Comparison of ENCODE assay signal across 1 cellular context in genomic region chr12:49347307-49348237, GRCh38.
TF ChIP-seq lines count a peak whose summit lies in the region.

No MANE protein-coding gene starts in this region.

TF ChIP-seq in HEK293, 187 proteins besides CTCF, POLR2A, EP300 and RAD21 (continued from another document and continues in another):
- TF ChIP-seq, protein P1, sequence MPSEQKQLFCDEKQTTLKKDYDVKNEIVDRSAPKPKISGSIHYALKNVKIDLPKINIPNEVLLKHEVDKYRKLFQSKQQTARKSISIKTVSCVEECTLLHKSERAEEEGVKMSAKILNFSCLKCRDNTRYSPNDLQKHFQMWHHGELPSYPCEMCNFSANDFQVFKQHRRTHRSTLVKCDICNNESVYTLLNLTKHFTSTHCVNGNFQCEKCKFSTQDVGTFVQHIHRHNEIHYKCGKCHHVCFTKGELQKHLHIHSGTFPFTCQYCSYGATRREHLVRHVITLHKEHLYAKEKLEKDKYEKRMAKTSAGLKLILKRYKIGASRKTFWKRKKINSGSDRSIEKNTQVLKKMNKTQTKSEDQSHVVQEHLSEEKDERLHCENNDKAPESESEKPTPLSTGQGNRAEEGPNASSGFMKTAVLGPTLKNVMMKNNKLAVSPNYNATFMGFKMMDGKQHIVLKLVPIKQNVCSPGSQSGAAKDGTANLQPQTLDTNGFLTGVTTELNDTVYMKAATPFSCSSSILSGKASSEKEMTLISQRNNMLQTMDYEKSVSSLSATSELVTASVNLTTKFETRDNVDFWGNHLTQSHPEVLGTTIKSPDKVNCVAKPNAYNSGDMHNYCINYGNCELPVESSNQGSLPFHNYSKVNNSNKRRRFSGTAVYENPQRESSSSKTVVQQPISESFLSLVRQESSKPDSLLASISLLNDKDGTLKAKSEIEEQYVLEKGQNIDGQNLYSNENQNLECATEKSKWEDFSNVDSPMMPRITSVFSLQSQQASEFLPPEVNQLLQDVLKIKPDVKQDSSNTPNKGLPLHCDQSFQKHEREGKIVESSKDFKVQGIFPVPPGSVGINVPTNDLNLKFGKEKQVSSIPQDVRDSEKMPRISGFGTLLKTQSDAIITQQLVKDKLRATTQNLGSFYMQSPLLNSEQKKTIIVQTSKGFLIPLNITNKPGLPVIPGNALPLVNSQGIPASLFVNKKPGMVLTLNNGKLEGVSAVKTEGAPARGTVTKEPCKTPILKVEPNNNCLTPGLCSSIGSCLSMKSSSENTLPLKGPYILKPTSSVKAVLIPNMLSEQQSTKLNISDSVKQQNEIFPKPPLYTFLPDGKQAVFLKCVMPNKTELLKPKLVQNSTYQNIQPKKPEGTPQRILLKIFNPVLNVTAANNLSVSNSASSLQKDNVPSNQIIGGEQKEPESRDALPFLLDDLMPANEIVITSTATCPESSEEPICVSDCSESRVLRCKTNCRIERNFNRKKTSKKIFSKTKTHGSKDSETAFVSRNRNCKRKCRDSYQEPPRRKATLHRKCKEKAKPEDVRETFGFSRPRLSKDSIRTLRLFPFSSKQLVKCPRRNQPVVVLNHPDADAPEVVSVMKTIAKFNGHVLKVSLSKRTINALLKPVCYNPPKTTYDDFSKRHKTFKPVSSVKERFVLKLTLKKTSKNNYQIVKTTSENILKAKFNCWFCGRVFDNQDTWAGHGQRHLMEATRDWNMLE (tag by site-specific recombination; conservative IDR thresholded peaks at IDR 0.05; ENCODE audit: low read depth): peak; percentile 31; the same call in 1 of the 2 replicates
- TF ChIP-seq ZNF221 (tag by site-specific recombination; IDR thresholded peaks at IDR 0.05; ENCODE audit: borderline replicate concordance) (peak; percentile 79; the same call in 1 of the 2 replicates), ZNF768 (tag by site-specific recombination; IDR thresholded peaks at IDR 0.05) (no peak), ZSCAN30 (tag by site-specific recombination; IDR thresholded peaks at IDR 0.05) (peak; percentile 94), ZNF530 (tag by site-specific recombination; IDR thresholded peaks at IDR 0.05; ENCODE audit: low read depth) (no peak), BCL11B (tag by site-specific recombination; IDR thresholded peaks at IDR 0.05; ENCODE audit: low read depth) (peak; percentile 22; the same call in 1 of the 2 replicates), ZFP41 (tag by site-specific recombination; IDR thresholded peaks at IDR 0.05; ENCODE audit: borderline replicate concordance) (no peak), ZNF596 (tag by site-specific recombination; IDR thresholded peaks at IDR 0.05) (no peak), OSR2 (tag by site-specific recombination; IDR thresholded peaks at IDR 0.05) (no peak; the same call in 1 of the 2 replicates), ZNF157 (tag by site-specific recombination; IDR thresholded peaks at IDR 0.05) (no peak), ZNF514 (tag by site-specific recombination; IDR thresholded peaks at IDR 0.05) (no peak), ZNF473 (tag by site-specific recombination; IDR thresholded peaks at IDR 0.05) (no peak), ZNF610 (tag by site-specific recombination; IDR thresholded peaks at IDR 0.05; ENCODE audit: borderline replicate concordance) (peak; percentile 62; the same call in 1 of the 2 replicates), ZBTB7A (tag by site-specific recombination; IDR thresholded peaks at IDR 0.05; ENCODE audit: low read depth) (peak; percentile 86; the same call in 1 of the 2 replicates), ZSCAN16 (tag by site-specific recombination; IDR thresholded peaks at IDR 0.05) (peak; percentile 80), ZNF2 (tag by site-specific recombination; IDR thresholded peaks at IDR 0.05) (peak; percentile 90), ZNF398 (tag by site-specific recombination; IDR thresholded peaks at IDR 0.05) (peak; percentile 67), SP3 (tag by site-specific recombination; IDR thresholded peaks at IDR 0.05) (peak; percentile 89), ZBTB6 (tag by site-specific recombination; IDR thresholded peaks at IDR 0.05) (no peak; the same call in 1 of the 2 replicates), ZNF223 (tag by site-specific recombination; IDR thresholded peaks at IDR 0.05) (no peak), ZNF248 (tag by site-specific recombination; IDR thresholded peaks at IDR 0.05) (no peak), ZNF311 (tag by site-specific recombination; IDR thresholded peaks at IDR 0.05; ENCODE audit: borderline replicate concordance) (no peak), EGR2 (tag by site-specific recombination; IDR thresholded peaks at IDR 0.05; ENCODE audit: low read depth) (peak; percentile 75), ZNF76 (tag by site-specific recombination; IDR thresholded peaks at IDR 0.05; ENCODE audit: borderline replicate concordance, low read depth) (peak; percentile 48; the same call in 1 of the 2 replicates), ZNF426 (tag by site-specific recombination; IDR thresholded peaks at IDR 0.05) (no peak), ZNF16 (tag by site-specific recombination; IDR thresholded peaks at IDR 0.05; ENCODE audit: low read depth) (no peak), ZNF664 (tag by site-specific recombination; IDR thresholded peaks at IDR 0.05) (no peak), ZNF114 (tag by site-specific recombination; IDR thresholded peaks at IDR 0.05) (no peak), TCF7L2 (IDR thresholded peaks at IDR 0.05; ENCODE audit: borderline replicate concordance, low read depth, low read length) (no peak), ZNF837 (tag by site-specific recombination; IDR thresholded peaks at IDR 0.05) (no peak), ZNF324 (tag by site-specific recombination; IDR thresholded peaks at IDR 0.05) (peak; percentile 74), ZFP3 (tag by site-specific recombination; IDR thresholded peaks at IDR 0.05; ENCODE audit: low read depth) (no peak), HIC1 (tag by site-specific recombination; IDR thresholded peaks at IDR 0.05) (peak; percentile 94), GLIS2 (tag by site-specific recombination; IDR thresholded peaks at IDR 0.05) (peak; percentile 85), ZNF394 (tag by site-specific recombination; IDR thresholded peaks at IDR 0.05; ENCODE audit: borderline replicate concordance) (peak; percentile 81; the same call in 1 of the 2 replicates), ZNF133 (tag by site-specific recombination; IDR thresholded peaks at IDR 0.05) (no peak), ZNF629 (tag by site-specific recombination; IDR thresholded peaks at IDR 0.05) (peak; percentile 72), PBX3 (CRISPR knock-in tag; IDR thresholded peaks at IDR 0.05) (no peak), ZNF18 (tag by site-specific recombination; IDR thresholded peaks at IDR 0.05) (no peak), ZNF555 (tag by site-specific recombination; conservative IDR thresholded peaks at IDR 0.05) (no peak)
- TF ChIP-seq, protein P2, sequence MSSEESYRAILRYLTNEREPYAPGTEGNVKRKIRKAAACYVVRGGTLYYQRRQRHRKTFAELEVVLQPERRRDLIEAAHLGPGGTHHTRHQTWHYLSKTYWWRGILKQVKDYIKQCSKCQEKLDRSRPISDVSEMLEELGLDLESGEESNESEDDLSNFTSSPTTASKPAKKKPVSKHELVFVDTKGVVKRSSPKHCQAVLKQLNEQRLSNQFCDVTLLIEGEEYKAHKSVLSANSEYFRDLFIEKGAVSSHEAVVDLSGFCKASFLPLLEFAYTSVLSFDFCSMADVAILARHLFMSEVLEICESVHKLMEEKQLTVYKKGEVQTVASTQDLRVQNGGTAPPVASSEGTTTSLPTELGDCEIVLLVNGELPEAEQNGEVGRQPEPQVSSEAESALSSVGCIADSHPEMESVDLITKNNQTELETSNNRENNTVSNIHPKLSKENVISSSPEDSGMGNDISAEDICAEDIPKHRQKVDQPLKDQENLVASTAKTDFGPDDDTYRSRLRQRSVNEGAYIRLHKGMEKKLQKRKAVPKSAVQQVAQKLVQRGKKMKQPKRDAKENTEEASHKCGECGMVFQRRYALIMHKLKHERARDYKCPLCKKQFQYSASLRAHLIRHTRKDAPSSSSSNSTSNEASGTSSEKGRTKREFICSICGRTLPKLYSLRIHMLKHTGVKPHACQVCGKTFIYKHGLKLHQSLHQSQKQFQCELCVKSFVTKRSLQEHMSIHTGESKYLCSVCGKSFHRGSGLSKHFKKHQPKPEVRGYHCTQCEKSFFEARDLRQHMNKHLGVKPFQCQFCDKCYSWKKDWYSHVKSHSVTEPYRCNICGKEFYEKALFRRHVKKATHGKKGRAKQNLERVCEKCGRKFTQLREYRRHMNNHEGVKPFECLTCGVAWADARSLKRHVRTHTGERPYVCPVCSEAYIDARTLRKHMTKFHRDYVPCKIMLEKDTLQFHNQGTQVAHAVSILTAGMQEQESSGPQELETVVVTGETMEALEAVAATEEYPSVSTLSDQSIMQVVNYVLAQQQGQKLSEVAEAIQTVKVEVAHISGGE (tag by site-specific recombination; conservative IDR thresholded peaks at IDR 0.05; ENCODE audit: low read depth): peak; percentile 45
- TF ChIP-seq, protein P3, sequence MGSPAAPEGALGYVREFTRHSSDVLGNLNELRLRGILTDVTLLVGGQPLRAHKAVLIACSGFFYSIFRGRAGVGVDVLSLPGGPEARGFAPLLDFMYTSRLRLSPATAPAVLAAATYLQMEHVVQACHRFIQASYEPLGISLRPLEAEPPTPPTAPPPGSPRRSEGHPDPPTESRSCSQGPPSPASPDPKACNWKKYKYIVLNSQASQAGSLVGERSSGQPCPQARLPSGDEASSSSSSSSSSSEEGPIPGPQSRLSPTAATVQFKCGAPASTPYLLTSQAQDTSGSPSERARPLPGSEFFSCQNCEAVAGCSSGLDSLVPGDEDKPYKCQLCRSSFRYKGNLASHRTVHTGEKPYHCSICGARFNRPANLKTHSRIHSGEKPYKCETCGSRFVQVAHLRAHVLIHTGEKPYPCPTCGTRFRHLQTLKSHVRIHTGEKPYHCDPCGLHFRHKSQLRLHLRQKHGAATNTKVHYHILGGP (tag by site-specific recombination; IDR thresholded peaks at IDR 0.05): no peak
- TF ChIP-seq, protein P4, sequence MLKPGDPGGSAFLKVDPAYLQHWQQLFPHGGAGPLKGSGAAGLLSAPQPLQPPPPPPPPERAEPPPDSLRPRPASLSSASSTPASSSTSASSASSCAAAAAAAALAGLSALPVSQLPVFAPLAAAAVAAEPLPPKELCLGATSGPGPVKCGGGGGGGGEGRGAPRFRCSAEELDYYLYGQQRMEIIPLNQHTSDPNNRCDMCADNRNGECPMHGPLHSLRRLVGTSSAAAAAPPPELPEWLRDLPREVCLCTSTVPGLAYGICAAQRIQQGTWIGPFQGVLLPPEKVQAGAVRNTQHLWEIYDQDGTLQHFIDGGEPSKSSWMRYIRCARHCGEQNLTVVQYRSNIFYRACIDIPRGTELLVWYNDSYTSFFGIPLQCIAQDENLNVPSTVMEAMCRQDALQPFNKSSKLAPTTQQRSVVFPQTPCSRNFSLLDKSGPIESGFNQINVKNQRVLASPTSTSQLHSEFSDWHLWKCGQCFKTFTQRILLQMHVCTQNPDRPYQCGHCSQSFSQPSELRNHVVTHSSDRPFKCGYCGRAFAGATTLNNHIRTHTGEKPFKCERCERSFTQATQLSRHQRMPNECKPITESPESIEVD (tag by site-specific recombination; IDR thresholded peaks at IDR 0.05): no peak
